ENCODE assay signal across 1 cellular context in genomic region chr22:18141004-18141403, GRCh38. TPM values are rescaled to one million over a fixed set of nuclear protein-coding genes. Genes with fewer than 3 reads are reported as not detected.
"Had no signal": no experiment of that assay in that cellular context is flagged by ENCODE, and none has a peak within 500 bp of the region (broad histone marks: within the 10 kb centered on the region; RNA-seq: fewer than 3 reads in every experiment).

No MANE protein-coding gene starts in this region.

RNA-seq across cellular contexts. Expression of gene TUBA8, which starts 30.4 kb away (rescaled TPM):
- total RNA-seq: epithelial cell of proximal tubule had no signal
